29 cellular contexts compared by ENCODE assay signal in genomic region chr16:3595521-3596021, GRCh38. TPM values are rescaled to one million over a fixed set of nuclear protein-coding genes. Genes with fewer than 3 reads are reported as not detected.
DNase-seq lines count a peak whose midpoint lies in the region; ATAC-seq, FAIRE-seq and TF ChIP-seq lines count a peak whose summit lies in the region.
"Had no signal": no experiment of that assay in that cellular context is flagged by ENCODE, and none has a peak within 500 bp of the region (broad histone marks: within the 10 kb centered on the region; RNA-seq: fewer than 3 reads in every experiment).

No MANE protein-coding gene starts in this region.

- TF ChIP-seq CTCF in HepG2 (CRISPR knock-in tag; IDR thresholded peaks at IDR 0.05) (no peak), right lobe of liver (IDR thresholded peaks at IDR 0.05) (no peak), chondrocyte (IDR thresholded peaks at IDR 0.05) (no peak), nephron progenitor cell (IDR thresholded peaks at IDR 0.05) (no peak), upper lobe of right lung (IDR thresholded peaks at IDR 0.05) (no peak)

- H2AFZ ChIP-seq in HepG2 (ENCODE audit: low read length), result no peak overlapping the region

- no peak for FAIRE-seq in HepG2 (lab: Jason Lieb, UNC)
- FAIRE-seq: A204.1, D721Med, G401.6 had no signal

- H3K79me2 ChIP-seq in HepG2 (ENCODE audit: insufficient read depth, low read length), result no peaks in the 10 kb centered on the region

- no peaks in the 10 kb centered on the region for H3K27me3 ChIP-seq in HepG2 (ENCODE audit: control insufficient read depth in 1 of 2, insufficient read depth in 2 of 2, low read length in 2 of 2)
- H3K27me3 ChIP-seq in right lobe of liver, result no peaks in the 10 kb centered on the region
- no peaks in the 10 kb centered on the region for H3K27me3 ChIP-seq in upper lobe of right lung
- H3K27me3 ChIP-seq: BLaER1 had no signal

- BruUV-seq in HepG2 (replicated peaks; lab: Mats Ljungman, UMichigan), result no TSS peak

- H3K9me3 ChIP-seq in HepG2 (ENCODE audit: low read length) (peaks cover 6% of the 10 kb centered on the region), right lobe of liver (no peaks in the 10 kb centered on the region), upper lobe of right lung (no peaks in the 10 kb centered on the region)

- DNase-seq in HepG2 (ENCODE audit: low spot score), result no peak
- DNase-seq in right lobe of liver, result no peak
- peak; percentile 74 for DNase-seq in chondrocyte (ENCODE audit: low spot score)
- DNase-seq in nephron progenitor cell, result no peak
- DNase-seq in upper lobe of right lung, result peak; percentile 62
- DNase-seq in stimulated activated CD4-positive, alpha-beta T cell treated with anti-CD3 and anti-CD28 coated beads, Interleukin-4, amount 100 ng/mL, for 1 hour, result no peak
- no peak for DNase-seq in NK-92 (lab: John Stamatoyannopoulos, UW; ENCODE audit: unreplicated experiment)
- DNase-seq: CD4-positive, CD25-positive, alpha-beta regulatory T cell; GOT3; MM.1S; NCI-H1048; NCI-H1417; NCI-H1694; NCI-H2029 treated with DMSO at 0.1 percent for 48 hours; NCI-H2227 treated with DMSO at 0.1 percent for 48 hours; NCI-H510A; NCI-H69; SHP77 treated with DMSO at 0.1 percent for 48 hours had no signal

- CTCF ChIA-PET in HepG2 (lab: Yijun Ruan, JAX; ENCODE audit: low intra/inter-chr PET ratio, low total read pairs), result no interaction called here

- H3K4me3 ChIP-seq in HepG2 (replicated peaks in 1 of 3; ENCODE audit: insufficient read depth in 1 of 3, low read depth in 2 of 3, low read length in 3 of 3), result peak overlapping the region in 1 of 3 experiments; percentile 24; a peak in 1 of 6 replicates
- H3K4me3 ChIP-seq in right lobe of liver, result no peak overlapping the region
- H3K4me3 ChIP-seq in upper lobe of right lung, result no peak overlapping the region
- H3K4me3 ChIP-seq: BLaER1 had no signal

- TF ChIP-seq EP300 in HepG2 (IDR thresholded peaks at IDR 0.05; ENCODE audit: low read depth in 2 of 2, low read length in 2 of 2), result no peak
- no peak for TF ChIP-seq EP300 in HepG2 (CRISPR knock-in tag; IDR thresholded peaks at IDR 0.05; ENCODE audit: borderline replicate concordance)

- H3K4me1 Mint-ChIP-seq in chondrocyte (ENCODE audit: low read depth), result no peaks in the 10 kb centered on the region
- H3K4me1 Mint-ChIP-seq in nephron progenitor cell, result no peaks in the 10 kb centered on the region
- H3K4me1 Mint-ChIP-seq: IgD-negative memory B cell had no signal

- TF ChIP-seq RAD21 in HepG2 (CRISPR knock-in tag; IDR thresholded peaks at IDR 0.05), result no peak

- in situ Hi-C loops in HepG2 (cut with HindIII; ENCODE audit: extremely low pct_ligation_motif_present, low pct_unique_long_range_greater_than_20kb), result no loop called here

- 93% methylated on average over 11 of the region's 19 CpGs for WGBS in HepG2 (ENCODE audit: low lambda C conversion rate)
- 100% methylated on average over 2 of the region's 19 CpGs for WGBS in right lobe of liver (ENCODE audit: insufficient coverage, low coverage, low lambda C conversion rate, missing lambda C conversion rate)

- intact Hi-C loops in HepG2 (cut with micrococcal nuclease; ENCODE audit: unreplicated experiment), result no loop called here
- intact Hi-C loops in right lobe of liver (cut with DNase I), result no loop called here
- intact Hi-C loops in upper lobe of right lung (cut with DNase I), result no loop called here

- POLR2A ChIA-PET in HepG2 (lab: Yijun Ruan, JAX), result interaction anchor here (1.1 kb wide), 1 partner anchor 42 kb away, joined by 4 read pairs; no protein-coding TSS in a partner anchor

- no peaks in the 10 kb centered on the region for H3K27me3 Mint-ChIP-seq in chondrocyte (ENCODE audit: low read depth)
- H3K27me3 Mint-ChIP-seq in nephron progenitor cell (ENCODE audit: low read depth, poor library complexity), result no peaks in the 10 kb centered on the region
- H3K27me3 Mint-ChIP-seq: CD4-positive, CD25-positive, alpha-beta regulatory T cell; IgD-negative memory B cell had no signal

- peak overlapping the region; percentile 46; the same call in 1 of the 2 replicates for H3K4me2 ChIP-seq in HepG2 (ENCODE audit: low read depth, low read length)
- H3K4me2 ChIP-seq: BLaER1, KMS-11 had no signal

- no peaks in the 10 kb centered on the region; the same call in 1 of the 2 replicates for H4K20me1 ChIP-seq in HepG2 (ENCODE audit: insufficient read depth, low read length)
- H4K20me1 ChIP-seq: BLaER1 had no signal

- H3K9me3 Mint-ChIP-seq in chondrocyte (ENCODE audit: low read depth) (no peaks in the 10 kb centered on the region), nephron progenitor cell (peaks cover 20% of the 10 kb centered on the region)
- H3K9me3 Mint-ChIP-seq: CD4-positive, CD25-positive, alpha-beta regulatory T cell; IgD-negative memory B cell had no signal

- H3K36me3 Mint-ChIP-seq in chondrocyte (ENCODE audit: low read depth) (peaks cover 23% of the 10 kb centered on the region), nephron progenitor cell (ENCODE audit: low read depth) (peaks cover 64% of the 10 kb centered on the region)

- H3K27ac Mint-ChIP-seq in chondrocyte (ENCODE audit: unreplicated experiment) (no peak overlapping the region), nephron progenitor cell (peak overlapping the region; percentile 61)
- H3K27ac Mint-ChIP-seq: CD4-positive, CD25-positive, alpha-beta regulatory T cell had no signal

- no peak for TF ChIP-seq POLR2A in HepG2 (IDR thresholded peaks at IDR 0.05; ENCODE audit: insufficient read depth in 1 of 2, low read depth in 2 of 2, low read length in 2 of 2)
- no peak for TF ChIP-seq POLR2A in right lobe of liver (IDR thresholded peaks at IDR 0.05)

- H3K4me1 ChIP-seq in HepG2 (ENCODE audit: insufficient read depth, low read length) (peaks cover 42% of the 10 kb centered on the region), right lobe of liver (no peaks in the 10 kb centered on the region), upper lobe of right lung (peaks cover 13% of the 10 kb centered on the region)

- no peak overlapping the region for H3K4me3 Mint-ChIP-seq in chondrocyte (ENCODE audit: unreplicated experiment)
- no peak overlapping the region for H3K4me3 Mint-ChIP-seq in nephron progenitor cell
- H3K4me3 Mint-ChIP-seq: CD4-positive, CD25-positive, alpha-beta regulatory T cell had no signal

- ATAC-seq in HepG2, result no peak
- no peak for ATAC-seq in right lobe of liver
- no peak for ATAC-seq in upper lobe of right lung
- no peak for ATAC-seq in HG02840 (IDR thresholded peaks at IDR 0.05; ENCODE audit: low FRiP score, unreplicated experiment)
- ATAC-seq: HCT116, Panc1 had no signal

- H3K36me3 ChIP-seq in HepG2 (replicated peaks in 1 of 2; ENCODE audit: control insufficient read depth in 1 of 2, insufficient read depth in 2 of 2, low read length in 2 of 2) (0 out of 5 replicates have a peak, but pooled peaks cover 0 to 4% of the 10 kb centered on the region in 2 experiments), right lobe of liver (no peaks in the 10 kb centered on the region), upper lobe of right lung (no peaks in the 10 kb centered on the region)

- H3K9ac ChIP-seq in HepG2 (ENCODE audit: insufficient read depth, low read depth, low read length), result no peak overlapping the region
- H3K9ac ChIP-seq: BLaER1, KMS-11 had no signal

- H3K27ac ChIP-seq in HepG2 (ENCODE audit: extremely low read length, insufficient read depth, low read length), result no peak overlapping the region
- H3K27ac ChIP-seq in right lobe of liver, result no peak overlapping the region
- H3K27ac ChIP-seq in upper lobe of right lung, result no peak overlapping the region
- H3K27ac ChIP-seq: BLaER1, KMS-11, RWPE1 had no signal

RNA-seq across cellular contexts. Expression of gene SLX4, which starts 15.8 kb away (rescaled TPM):
- total RNA-seq in HepG2 (2016; rRNA removed; fragmentation: Illumina TruSeq; extraction: Trizol) (2.5 and 3.6 TPM in 2 replicates), right lobe of liver (1 to 10 TPM; 1.8 to 2.9 (median 2.2) TPM), chondrocyte (9.3 to 11.8 TPM (median 9.9 TPM) in 3 replicates), upper lobe of right lung (5.1 TPM)
- 0.97 and 1.0 TPM in 2 replicates for total RNA-seq in HepG2 (2016; cell fraction: cytosol; rRNA removed; fragmentation: Illumina TruSeq; extraction: Trizol; ENCODE audit: low read depth)
- total RNA-seq in HepG2 (2016; cell fraction: insoluble cytoplasmic fraction; rRNA removed; fragmentation: Illumina TruSeq; extraction: Trizol), result 2.1 and 3.8 TPM in 2 replicates
- 1.3 and 1.6 TPM in 2 replicates for total RNA-seq in HepG2 (2016; cell fraction: membrane; rRNA removed; fragmentation: Illumina TruSeq; extraction: Trizol)
- total RNA-seq in HepG2 (2016; cell fraction: nucleus; rRNA removed; fragmentation: Illumina TruSeq; extraction: Trizol), result 7.6 and 7.9 TPM in 2 replicates
- 1.1 and 1.3 TPM in 2 replicates for polyA plus RNA-seq in HepG2 (2011; rRNA removed)
- 0.40 and 0.46 TPM in 2 replicates for polyA plus RNA-seq in HepG2 (2011; cell fraction: cytosol; rRNA removed)
- polyA plus RNA-seq in HepG2 (2011; cell fraction: nucleus; rRNA removed), result 5.4 and 5.9 TPM in 2 replicates
- polyA plus RNA-seq in HepG2 (2012), result 0.97 and 1.2 TPM in 2 replicates
- 0.16 and 0.18 TPM in 2 replicates for polyA plus RNA-seq in HepG2 (2016; cell fraction: cytosol; fragmentation: Illumina TruSeq; extraction: Trizol; ENCODE audit: low read depth)
- 1.1 and 1.7 TPM in 2 replicates for polyA plus RNA-seq in HepG2 (2016; cell fraction: insoluble cytoplasmic fraction; fragmentation: Illumina TruSeq; extraction: Trizol; ENCODE audit: low read depth)
- 0.21 and 0.31 TPM in 2 replicates for polyA plus RNA-seq in HepG2 (2016; cell fraction: membrane; fragmentation: Illumina TruSeq; extraction: Trizol; ENCODE audit: low read depth)
- 12.5 and 14.1 TPM in 2 replicates for polyA plus RNA-seq in HepG2 (2016; cell fraction: nucleus; fragmentation: Illumina TruSeq; extraction: Trizol; ENCODE audit: insufficient read depth, low read depth)
- 1.5 and 3.9 TPM in 2 replicates for polyA minus RNA-seq in HepG2 (2011; rRNA and poly(A)+ RNA removed; ENCODE audit: low replicate concordance)
- polyA minus RNA-seq in HepG2 (2011; cell fraction: cytosol; rRNA and poly(A)+ RNA removed), result 0.89 and 1.1 TPM in 2 replicates
- 4.4 and 5.1 TPM in 2 replicates for polyA minus RNA-seq in HepG2 (2011; cell fraction: nucleus; rRNA and poly(A)+ RNA removed)

RNA-seq across cellular contexts. Expression of gene NLRC3, which starts 18.4 kb away (rescaled TPM):
- total RNA-seq in HepG2 (2016; rRNA removed; fragmentation: Illumina TruSeq; extraction: Trizol), result not detected in 2 replicates
- not detected in 2 replicates for total RNA-seq in HepG2 (2016; cell fraction: cytosol; rRNA removed; fragmentation: Illumina TruSeq; extraction: Trizol; ENCODE audit: low read depth)
- total RNA-seq in HepG2 (2016; cell fraction: insoluble cytoplasmic fraction; rRNA removed; fragmentation: Illumina TruSeq; extraction: Trizol), result 0.09 TPM in 1 of 2 replicates, not detected in the other
- not detected in 2 replicates for total RNA-seq in HepG2 (2016; cell fraction: membrane; rRNA removed; fragmentation: Illumina TruSeq; extraction: Trizol)
- not detected in 2 replicates for total RNA-seq in HepG2 (2016; cell fraction: nucleus; rRNA removed; fragmentation: Illumina TruSeq; extraction: Trizol)
- 0.01 TPM in 1 of 2 replicates, not detected in the other for polyA plus RNA-seq in HepG2 (2011; rRNA removed)
- polyA plus RNA-seq in HepG2 (2011; cell fraction: cytosol; rRNA removed), result not detected in 2 replicates
- 0.02 TPM in 1 of 2 replicates, not detected in the other for polyA plus RNA-seq in HepG2 (2011; cell fraction: nucleus; rRNA removed)
- 0.09 and 0.11 TPM in 2 replicates for polyA plus RNA-seq in HepG2 (2012)
- not detected in 2 replicates for polyA plus RNA-seq in HepG2 (2016; cell fraction: cytosol; fragmentation: Illumina TruSeq; extraction: Trizol; ENCODE audit: low read depth)
- polyA plus RNA-seq in HepG2 (2016; cell fraction: insoluble cytoplasmic fraction; fragmentation: Illumina TruSeq; extraction: Trizol; ENCODE audit: low read depth), result not detected in 2 replicates
- polyA plus RNA-seq in HepG2 (2016; cell fraction: membrane; fragmentation: Illumina TruSeq; extraction: Trizol; ENCODE audit: low read depth), result not detected in 2 replicates
- not detected in 2 replicates for polyA plus RNA-seq in HepG2 (2016; cell fraction: nucleus; fragmentation: Illumina TruSeq; extraction: Trizol; ENCODE audit: insufficient read depth, low read depth)
- 0.07 TPM in 1 of 2 replicates, not detected in the other for polyA minus RNA-seq in HepG2 (2011; rRNA and poly(A)+ RNA removed; ENCODE audit: low replicate concordance)
- polyA minus RNA-seq in HepG2 (2011; cell fraction: cytosol; rRNA and poly(A)+ RNA removed), result not detected in 2 replicates
- not detected in 2 replicates for polyA minus RNA-seq in HepG2 (2011; cell fraction: nucleus; rRNA and poly(A)+ RNA removed)
- total RNA-seq in right lobe of liver, result 1 to 10 TPM in 1 of 6 experiments, under 1 TPM in 5; 0.53 to 1.2 (median 0.64) TPM
- 0.05 to 0.24 TPM (median 0.12 TPM) in 3 replicates for total RNA-seq in chondrocyte
- total RNA-seq in upper lobe of right lung, result 5.5 TPM
- polyA plus RNA-seq: AG04450 had no signal

RNA-seq across cellular contexts. Expression of gene DNASE1, which starts 58.9 kb away (rescaled TPM):
- 3.7 and 7.1 TPM in 2 replicates for total RNA-seq in HepG2 (2016; rRNA removed; fragmentation: Illumina TruSeq; extraction: Trizol)
- total RNA-seq in HepG2 (2016; cell fraction: cytosol; rRNA removed; fragmentation: Illumina TruSeq; extraction: Trizol; ENCODE audit: low read depth), result 9.5 and 9.7 TPM in 2 replicates
- 4.1 and 7.3 TPM in 2 replicates for total RNA-seq in HepG2 (2016; cell fraction: insoluble cytoplasmic fraction; rRNA removed; fragmentation: Illumina TruSeq; extraction: Trizol)
- 11.1 and 12.4 TPM in 2 replicates for total RNA-seq in HepG2 (2016; cell fraction: membrane; rRNA removed; fragmentation: Illumina TruSeq; extraction: Trizol)
- 11.8 and 13.6 TPM in 2 replicates for total RNA-seq in HepG2 (2016; cell fraction: nucleus; rRNA removed; fragmentation: Illumina TruSeq; extraction: Trizol)
- polyA plus RNA-seq in HepG2 (2011; rRNA removed), result 11.1 and 13.0 TPM in 2 replicates
- polyA plus RNA-seq in HepG2 (2011; cell fraction: cytosol; rRNA removed), result 5.4 and 7.4 TPM in 2 replicates
- 37.1 and 37.7 TPM in 2 replicates for polyA plus RNA-seq in HepG2 (2011; cell fraction: nucleus; rRNA removed)
- 7.2 and 10.3 TPM in 2 replicates for polyA plus RNA-seq in HepG2 (2012)
- polyA plus RNA-seq in HepG2 (2016; cell fraction: cytosol; fragmentation: Illumina TruSeq; extraction: Trizol; ENCODE audit: low read depth), result 10.1 and 11.6 TPM in 2 replicates
- polyA plus RNA-seq in HepG2 (2016; cell fraction: insoluble cytoplasmic fraction; fragmentation: Illumina TruSeq; extraction: Trizol; ENCODE audit: low read depth), result 2.9 and 3.5 TPM in 2 replicates
- polyA plus RNA-seq in HepG2 (2016; cell fraction: membrane; fragmentation: Illumina TruSeq; extraction: Trizol; ENCODE audit: low read depth), result 9.6 and 10.1 TPM in 2 replicates
- polyA plus RNA-seq in HepG2 (2016; cell fraction: nucleus; fragmentation: Illumina TruSeq; extraction: Trizol; ENCODE audit: insufficient read depth, low read depth), result 15.7 and 20.9 TPM in 2 replicates
- 12.4 and 52.9 TPM in 2 replicates for polyA minus RNA-seq in HepG2 (2011; rRNA and poly(A)+ RNA removed; ENCODE audit: low replicate concordance)
- 3.9 and 4.6 TPM in 2 replicates for polyA minus RNA-seq in HepG2 (2011; cell fraction: cytosol; rRNA and poly(A)+ RNA removed)
- 13.1 and 20.5 TPM in 2 replicates for polyA minus RNA-seq in HepG2 (2011; cell fraction: nucleus; rRNA and poly(A)+ RNA removed)
- total RNA-seq in right lobe of liver, result 1 to 10 TPM; 1.4 to 6.2 (median 3.1) TPM
- 10.3 to 17.8 TPM (median 12.2 TPM) in 3 replicates for total RNA-seq in chondrocyte
- total RNA-seq in upper lobe of right lung, result 18.4 TPM

Comparison
In these comparisons a context has a peak if more than half of its experiments do, and no peak if none do; other contexts are left out.
1. DNase-seq: peak in chondrocyte (single experiment) and upper lobe of right lung (single experiment); none in HepG2 (single experiment), right lobe of liver (0 of 3), nephron progenitor cell (single experiment), stimulated activated CD4-positive, alpha-beta T cell treated with anti-CD3 and anti-CD28 coated beads, Interleukin-4, amount 100 ng/mL, for 1 hour (single experiment) and NK-92 (single experiment).